In genomic region chr2:56185582-56186046, GRCh38 we compare ENCODE assay signal across 8 cellular contexts. TPM values are rescaled to one million over a fixed set of nuclear protein-coding genes. Genes with fewer than 3 reads are reported as not detected.
DNase-seq lines count a peak whose midpoint lies in the region; ATAC-seq, FAIRE-seq and TF ChIP-seq lines count a peak whose summit lies in the region.

No MANE protein-coding gene starts in this region.

- H3K4me3 Mint-ChIP-seq in brain: peak overlapping the region; percentile 87 to 92 (median 89)

- peaks cover 48% of the 10 kb centered on the region for H3K27me3 Mint-ChIP-seq in brain

- FAIRE-seq in HTR-8/SVneo (lab: Jason Lieb, UNC): peak; percentile 80

- no peaks in the 10 kb centered on the region for H3K9me3 Mint-ChIP-seq in brain

- H3K4me1 Mint-ChIP-seq in brain: peaks cover 19% of the 10 kb centered on the region

- H3K27me3 ChIP-seq in kidney epithelial cell (ENCODE audit: control insufficient read depth, insufficient read depth, low read length): peaks cover 19% of the 10 kb centered on the region
- H3K27me3 ChIP-seq in stomach smooth muscle (ENCODE audit: control insufficient read depth in 1 of 2, insufficient read depth in 2 of 2, low read length in 2 of 2): peaks cover 12 to 27% of the 10 kb centered on the region in 2 donors

- H3K36me3 ChIP-seq in kidney epithelial cell (ENCODE audit: control insufficient read depth, insufficient read depth, low read length): no peaks in the 10 kb centered on the region
- H3K36me3 ChIP-seq in stomach smooth muscle (ENCODE audit: control insufficient read depth in 2 of 2, insufficient read depth in 2 of 2, low read length in 2 of 2): no peaks in the 10 kb centered on the region

- DNase-seq in AG08395 (ENCODE audit: low spot score) (peak; percentile 65), HTR-8/SVneo (ENCODE audit: insufficient read length, low spot score) (peak; percentile 60), kidney epithelial cell (ENCODE audit: low read depth) (no peak)
- no peak for DNase-seq in activated CD4-positive, alpha-beta T cell treated with anti-CD3 and anti-CD28 coated beads for 1 hour

- no peak overlapping the region for H3K27ac ChIP-seq in stomach smooth muscle (ENCODE audit: low read length)

- H3K27ac Mint-ChIP-seq in brain: peak overlapping the region in 3 of 5 experiments; percentile 30 to 68 (median 63)

- ATAC-seq in GM21423 (IDR thresholded peaks at IDR 0.05; ENCODE audit: unreplicated experiment) (no peak), HG03457 (IDR thresholded peaks at IDR 0.05; ENCODE audit: unreplicated experiment) (no peak)

- H3K9ac ChIP-seq in stomach smooth muscle (ENCODE audit: low read length in 2 of 2): no peak overlapping the region

- peak overlapping the region; percentile 40 for H3K4me3 ChIP-seq in kidney epithelial cell (ENCODE audit: low read depth, low read length)
- H3K4me3 ChIP-seq in stomach smooth muscle (ENCODE audit: low read length in 2 of 2): peak overlapping the region; percentile 62 to 65

- TF ChIP-seq CTCF in brain (conservative IDR thresholded peaks at IDR 0.05): peak in 1 of 2 experiments; percentile 45
- peak; percentile 12 for TF ChIP-seq CTCF in kidney epithelial cell (IDR thresholded peaks at IDR 0.05; ENCODE audit: insufficient read depth, low read length, poor library complexity, severe bottlenecking)

- H3K9me3 ChIP-seq in stomach smooth muscle (ENCODE audit: control insufficient read depth in 2 of 2, low read length in 2 of 2): no peaks in the 10 kb centered on the region

- no peaks in the 10 kb centered on the region for H3K36me3 Mint-ChIP-seq in brain

- H3K4me1 ChIP-seq in stomach smooth muscle (ENCODE audit: control insufficient read depth, insufficient read depth, low read length): peaks cover 15% of the 10 kb centered on the region

RNA-seq across cellular contexts. Expression of gene CCDC85A, which starts 1.8 kb away (rescaled TPM):
- polyA plus RNA-seq in brain (ENCODE audit: insufficient read depth, low read depth, low replicate concordance): 4.0 TPM
- 0.27 and 0.29 TPM in 2 replicates for total RNA-seq in kidney epithelial cell

Comparison
In these comparisons a context has a peak if more than half of its experiments do, and no peak if none do; other contexts are left out.
1. DNase-seq: peak in AG08395 (single experiment) and HTR-8/SVneo (single experiment); none in kidney epithelial cell (single experiment) and activated CD4-positive, alpha-beta T cell treated with anti-CD3 and anti-CD28 coated beads for 1 hour (single experiment).